In genomic region chr3:193980905-193981304, GRCh38 we compare ENCODE assay signal across 18 cellular contexts.
DNase-seq lines count a peak whose midpoint lies in the region; ATAC-seq, FAIRE-seq and TF ChIP-seq lines count a peak whose summit lies in the region.
"Had no signal": no experiment of that assay in that cellular context is flagged by ENCODE, and none has a peak within 500 bp of the region (broad histone marks: within the 10 kb centered on the region; RNA-seq: fewer than 3 reads in every experiment).

No MANE protein-coding gene starts in this region.

- no peaks in the 10 kb centered on the region for H3K36me3 Mint-ChIP-seq in nephron progenitor cell (ENCODE audit: low read depth)
- H3K36me3 Mint-ChIP-seq: CD8-positive, alpha-beta T cell had no signal

- H3K27ac ChIP-seq in right atrium auricular region: peak overlapping the region in 1 of 2 donors; percentile 22
- peak overlapping the region; percentile 58; the same call in 1 of the 2 replicates for H3K27ac ChIP-seq in BLaER1
- no peak overlapping the region for H3K27ac ChIP-seq in endothelial cell of umbilical vein (ENCODE audit: insufficient read depth, low read depth, low read length)
- no peak overlapping the region for H3K27ac ChIP-seq in small intestine (ENCODE audit: low read depth in 1 of 2, low read length in 1 of 2)
- H3K27ac ChIP-seq: 22Rv1, A549, HL-60 had no signal

- POLR2A ChIA-PET in endothelial cell of umbilical vein (lab: Charles Lee): no interaction called here

- H3K27me3 ChIP-seq in right atrium auricular region: no peaks in the 10 kb centered on the region
- H3K27me3 ChIP-seq in BLaER1: no peaks in the 10 kb centered on the region
- no peaks in the 10 kb centered on the region for H3K27me3 ChIP-seq in endothelial cell of umbilical vein (ENCODE audit: control insufficient read depth in 2 of 2, insufficient read depth in 2 of 2, low read length in 2 of 2)
- H3K27me3 ChIP-seq in small intestine (ENCODE audit: control insufficient read depth in 2 of 2, insufficient read depth in 2 of 2, low read length in 2 of 2): no peaks in the 10 kb centered on the region

- peaks cover 43% of the 10 kb centered on the region for H3K27me3 Mint-ChIP-seq in nephron progenitor cell (ENCODE audit: low read depth, poor library complexity)

- H3K4me2 ChIP-seq in BLaER1: peak overlapping the region; percentile 68
- H3K4me2 ChIP-seq in endothelial cell of umbilical vein (ENCODE audit: insufficient read depth, low read length): no peak overlapping the region
- H3K4me2 ChIP-seq: A549 had no signal

- intact Hi-C loops in Right ventricle myocardium inferior (cut with DNase I) (loop anchor here (5.0 kb wide), 1 partner anchor 156 kb away; the partner anchor contains the start of gene HES1), endothelial cell of umbilical vein (cut with micrococcal nuclease) (loop anchor here (1.0 kb wide), 2 partner anchors 10 to 22 kb away; no protein-coding TSS in a partner anchor)

- WGBS in small intestine, 3 donors: 90 to 94% (median 90%) methylated on average over 3 of the region's 3 CpGs

- DNase-seq in Right ventricle myocardium inferior (ENCODE audit: missing footprints) (no peak), right atrium auricular region (ENCODE audit: low spot score) (no peak), endothelial cell of umbilical vein (ENCODE audit: low read depth, low spot score) (peak; percentile 31), nephron progenitor cell (no peak), small intestine (no peak), NK-92 (lab: John Stamatoyannopoulos, UW; ENCODE audit: unreplicated experiment) (no peak), RKO (ENCODE audit: low spot score) (no peak)
- DNase-seq: AML-193; Calu3; CD8-positive, alpha-beta T cell; DMS79 treated with DMSO at 0.1 percent for 48 hours; GF-D8; GOT3; H9 had no signal

- H3K9me1 ChIP-seq in endothelial cell of umbilical vein (replicated peaks; ENCODE audit: control insufficient read depth, extremely low read depth, insufficient read depth, low read length): no peaks in the 10 kb centered on the region

- dilution Hi-C loops in endothelial cell of umbilical vein (cut with MboI; ENCODE audit: extremely low pct_ligation_motif_present, low sequenced_read_pairs): no loop called here

- peaks cover 24% of the 10 kb centered on the region for H3K4me1 Mint-ChIP-seq in nephron progenitor cell

- H3K4me3 ChIP-seq in right atrium auricular region: no peak overlapping the region
- 0 out of 2 replicates have a peak overlapping the region, but pooled peaks have one; percentile 4 for H3K4me3 ChIP-seq in BLaER1
- H3K4me3 ChIP-seq in endothelial cell of umbilical vein (replicated peaks in 1 of 3; ENCODE audit: insufficient read depth in 1 of 3, low read depth in 1 of 3, low read length in 3 of 3): no peak overlapping the region
- no peak overlapping the region for H3K4me3 ChIP-seq in small intestine (ENCODE audit: low read depth in 1 of 2, low read length in 2 of 2)
- H3K4me3 ChIP-seq: A549 had no signal

- H3K36me3 ChIP-seq in right atrium auricular region (no peaks in the 10 kb centered on the region), BLaER1 (no peaks in the 10 kb centered on the region), endothelial cell of umbilical vein (ENCODE audit: control insufficient read depth in 2 of 2, extremely low read depth in 1 of 2, insufficient read depth in 2 of 2, low read length in 2 of 2) (no peaks in the 10 kb centered on the region), small intestine (ENCODE audit: control insufficient read depth in 2 of 2, insufficient read depth in 2 of 2, low read length in 2 of 2) (no peaks in the 10 kb centered on the region)

- H3K9me3 Mint-ChIP-seq in nephron progenitor cell: no peaks in the 10 kb centered on the region
- H3K9me3 Mint-ChIP-seq: CD8-positive, alpha-beta T cell; H9 had no signal

- H3K9me3 ChIP-seq in right atrium auricular region: no peaks in the 10 kb centered on the region
- H3K9me3 ChIP-seq in BLaER1: no peaks in the 10 kb centered on the region
- no peaks in the 10 kb centered on the region for H3K9me3 ChIP-seq in endothelial cell of umbilical vein (replicated peaks; ENCODE audit: control insufficient read depth, insufficient read depth, low read length)
- H3K9me3 ChIP-seq in small intestine (ENCODE audit: control insufficient read depth, low read depth): no peaks in the 10 kb centered on the region
- H3K9me3 ChIP-seq: A549 had no signal

- H3K4me3 Mint-ChIP-seq in nephron progenitor cell: no peak overlapping the region
- H3K4me3 Mint-ChIP-seq: CD8-positive, alpha-beta T cell; H9 had no signal

- CTCF ChIA-PET in endothelial cell of umbilical vein (lab: Charles Lee): interaction anchor here (1.1 to 3.7 kb wide), 2 partner anchors 10 to 22 kb away, joined by 3 to 20 read pairs; no protein-coding TSS in a partner anchor

- H3K4me1 ChIP-seq in right atrium auricular region (peaks cover 3 to 38% of the 10 kb centered on the region in 2 donors), BLaER1 (peaks cover 45% of the 10 kb centered on the region), endothelial cell of umbilical vein (ENCODE audit: control insufficient read depth, extremely low read depth, insufficient read depth, low read length) (peaks cover 26% of the 10 kb centered on the region), small intestine (ENCODE audit: control insufficient read depth in 2 of 2, insufficient read depth in 1 of 2, low read depth in 1 of 2, low read length in 1 of 2) (no peaks in the 10 kb centered on the region)
- H3K4me1 ChIP-seq: A549 had no signal

- FAIRE-seq in endothelial cell of umbilical vein (lab: Jason Lieb, UNC): no peak
- no peak for FAIRE-seq in small intestine (lab: Jason Lieb, UNC)
- FAIRE-seq: A549 had no signal

- TF ChIP-seq CTCF in right atrium auricular region (IDR thresholded peaks at IDR 0.05) (no peak), endothelial cell of umbilical vein (IDR thresholded peaks at IDR 0.05; ENCODE audit: extremely low read depth in 1 of 2, insufficient read depth in 1 of 2, low read depth in 1 of 2, low read length in 2 of 2) (no peak), nephron progenitor cell (IDR thresholded peaks at IDR 0.05) (no peak)

- TF ChIP-seq POLR2A in endothelial cell of umbilical vein (IDR thresholded peaks at IDR 0.05; ENCODE audit: low read depth, low read length): no peak

- peak; percentile 42 for ATAC-seq in Right ventricle myocardium inferior
- ATAC-seq: A549; CD8-positive, alpha-beta T cell had no signal

- no TSS peak for BruUV-seq in endothelial cell of umbilical vein (replicated peaks; lab: Mats Ljungman, UMichigan)

- H3K79me2 ChIP-seq in endothelial cell of umbilical vein (ENCODE audit: control insufficient read depth, insufficient read depth, low read length): no peaks in the 10 kb centered on the region

- no peak overlapping the region for H3K9ac ChIP-seq in BLaER1
- H3K9ac ChIP-seq in endothelial cell of umbilical vein (replicated peaks; ENCODE audit: extremely low read depth, insufficient read depth, low read length): no peak overlapping the region

- H4K20me1 ChIP-seq in BLaER1 (no peaks in the 10 kb centered on the region), endothelial cell of umbilical vein (replicated peaks; ENCODE audit: control insufficient read depth, extremely low read depth, insufficient read depth, low read length) (no peaks in the 10 kb centered on the region)

- H3K27ac Mint-ChIP-seq in nephron progenitor cell: peak overlapping the region; percentile 39
- H3K27ac Mint-ChIP-seq: CD8-positive, alpha-beta T cell had no signal

- no peak overlapping the region for H2AFZ ChIP-seq in endothelial cell of umbilical vein (ENCODE audit: low read depth, low read length)

TF ChIP-seq in endothelial cell of umbilical vein, 7 proteins besides CTCF, POLR2A, EP300 and RAD21:
- TF ChIP-seq FOS (IDR thresholded peaks at IDR 0.05; ENCODE audit: borderline replicate concordance, insufficient read depth, low read length): no peak
